12 cellular contexts compared by ENCODE assay signal in genomic region chr1:16442273-16442672, GRCh38. TPM values are rescaled to one million over a fixed set of nuclear protein-coding genes. Genes with fewer than 3 reads are reported as not detected.
DNase-seq lines count a peak whose midpoint lies in the region; ATAC-seq, FAIRE-seq and TF ChIP-seq lines count a peak whose summit lies in the region.
"Had no signal": no experiment of that assay in that cellular context is flagged by ENCODE, and none has a peak within 500 bp of the region (broad histone marks: within the 10 kb centered on the region; RNA-seq: fewer than 3 reads in every experiment).

No MANE protein-coding gene starts in this region.

- peaks cover 13% of the 10 kb centered on the region for H3K36me3 Mint-ChIP-seq in activated naive CD8-positive, alpha-beta T cell treated with anti-CD3 and anti-CD28 coated beads, Interleukin-2, amount 10 ng/mL, durations not matched to agents 7 days and 5 days
- no peaks in the 10 kb centered on the region for H3K36me3 Mint-ChIP-seq in neural crest cell (ENCODE audit: low read depth)

- H3K4me3 Mint-ChIP-seq in activated naive CD8-positive, alpha-beta T cell treated with anti-CD3 and anti-CD28 coated beads, Interleukin-2, amount 10 ng/mL, durations not matched to agents 7 days and 5 days: peak overlapping the region; percentile 86
- H3K4me3 Mint-ChIP-seq in neural crest cell: peak overlapping the region; percentile 96

- DNase-seq in GM12864 (ENCODE audit: low read depth) (no peak), MV-4-11 (lab: John Stamatoyannopoulos, UW) (peak; percentile 85), neural crest cell (ENCODE audit: low read depth, low spot score) (no peak), HUDEP-2 (lab: John Stamatoyannopoulos, UW; ENCODE audit: unreplicated experiment in 76 of 76) (no peak), RCC 7860 (ENCODE audit: low spot score) (no peak)
- DNase-seq in activated naive CD8-positive, alpha-beta T cell treated with anti-CD3 and anti-CD28 coated beads, Interleukin-2, amount 10 ng/mL, durations not matched to agents 7 days and 5 days: no peak
- DNase-seq: activated CD4-positive, alpha-beta T cell treated with anti-CD3 and anti-CD28 coated beads, Interleukin-2, amount 50 U/mL, for 1 hour; EL; kidney; NCI-H1048 had no signal

- no peak for TF ChIP-seq CTCF in GM12864 (IDR thresholded peaks at IDR 0.05; ENCODE audit: low read depth, low read length, missing control alignments)
- TF ChIP-seq CTCF in neural crest cell (conservative IDR thresholded peaks at IDR 0.05): no peak

- POLR2A ChIA-PET in activated naive CD8-positive, alpha-beta T cell treated with anti-CD3 and anti-CD28 coated beads, Interleukin-2, amount 10 ng/mL, durations not matched to agents 7 days and 5 days (lab: Charles Lee): interaction anchor here (1.0 to 1.9 kb wide), 3 partner anchors 21 to 71 kb away, joined by 3 to 7 read pairs (median 3); no protein-coding TSS in a partner anchor

- H3K9me3 Mint-ChIP-seq in activated naive CD8-positive, alpha-beta T cell treated with anti-CD3 and anti-CD28 coated beads, Interleukin-2, amount 10 ng/mL, durations not matched to agents 7 days and 5 days: no peaks in the 10 kb centered on the region
- no peaks in the 10 kb centered on the region for H3K9me3 Mint-ChIP-seq in neural crest cell

- H3K4me1 Mint-ChIP-seq in activated naive CD8-positive, alpha-beta T cell treated with anti-CD3 and anti-CD28 coated beads, Interleukin-2, amount 10 ng/mL, durations not matched to agents 7 days and 5 days: peaks cover 25% of the 10 kb centered on the region
- peaks cover 17% of the 10 kb centered on the region for H3K4me1 Mint-ChIP-seq in neural crest cell

- no peak for FAIRE-seq in RCC 7860 (lab: Jason Lieb, UNC)
- FAIRE-seq: kidney had no signal

- ATAC-seq in activated naive CD8-positive, alpha-beta T cell treated with anti-CD3 and anti-CD28 coated beads, Interleukin-2, amount 10 ng/mL, durations not matched to agents 7 days and 5 days (ENCODE audit: low read depth): no peak
- no peak for ATAC-seq in HG03439 (IDR thresholded peaks at IDR 0.05; ENCODE audit: unreplicated experiment)
- ATAC-seq: body of pancreas had no signal

- H3K4me3 ChIP-seq in GM12864 (ENCODE audit: low read depth, low read length): peak overlapping the region; percentile 99; the same call in 1 of the 2 replicates
- H3K4me3 ChIP-seq: body of pancreas had no signal

- peak overlapping the region; percentile 49 for H3K27ac Mint-ChIP-seq in activated naive CD8-positive, alpha-beta T cell treated with anti-CD3 and anti-CD28 coated beads, Interleukin-2, amount 10 ng/mL, durations not matched to agents 7 days and 5 days
- H3K27ac Mint-ChIP-seq in neural crest cell (ENCODE audit: unreplicated experiment): no peak overlapping the region

- H3K27me3 Mint-ChIP-seq in activated naive CD8-positive, alpha-beta T cell treated with anti-CD3 and anti-CD28 coated beads, Interleukin-2, amount 10 ng/mL, durations not matched to agents 7 days and 5 days: no peaks in the 10 kb centered on the region
- no peaks in the 10 kb centered on the region for H3K27me3 Mint-ChIP-seq in neural crest cell (ENCODE audit: low read depth)

RNA-seq across cellular contexts. Expression of gene NECAP2, which starts 1.7 kb away (rescaled TPM):
- total RNA-seq in activated naive CD8-positive, alpha-beta T cell treated with anti-CD3 and anti-CD28 coated beads, Interleukin-2, amount 10 ng/mL, durations not matched to agents 7 days and 5 days: 100 to 1,000 TPM; 110 to 111 TPM
- 44.7 and 44.8 TPM in 2 replicates for total RNA-seq in neural crest cell

RNA-seq across cellular contexts. Expression of gene SPATA21, which starts 5.0 kb away (rescaled TPM):
- not detected for total RNA-seq in activated naive CD8-positive, alpha-beta T cell treated with anti-CD3 and anti-CD28 coated beads, Interleukin-2, amount 10 ng/mL, durations not matched to agents 7 days and 5 days
- total RNA-seq in neural crest cell: not detected in 2 replicates
- total RNA-seq: body of pancreas, kidney had no signal
